ENCODE assay signal across 25 cellular contexts in the genomic region with DNA sequence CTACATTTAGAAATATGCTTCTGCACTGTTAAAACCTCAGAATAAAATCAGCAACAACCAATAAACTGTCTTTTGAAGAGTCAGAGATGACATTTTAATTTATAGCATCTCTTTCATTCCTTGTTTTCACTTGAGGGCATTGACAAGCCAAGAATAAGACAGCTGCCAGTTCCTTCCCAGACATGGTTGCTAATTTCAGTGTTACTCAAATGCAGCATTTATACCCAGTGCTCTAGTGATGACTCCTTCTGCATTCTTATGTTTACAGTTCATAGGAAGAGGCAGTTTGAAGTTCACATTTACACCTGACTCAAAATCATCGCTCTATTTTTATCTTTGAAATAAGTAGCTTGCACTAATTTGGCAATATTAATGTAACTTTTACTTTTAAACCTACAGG.
DNase-seq lines count a peak whose midpoint lies in the region; ATAC-seq, FAIRE-seq and TF ChIP-seq lines count a peak whose summit lies in the region.
"Had no signal": no experiment of that assay in that cellular context is flagged by ENCODE, and none has a peak within 500 bp of the region (broad histone marks: within the 10 kb centered on the region; RNA-seq: fewer than 3 reads in every experiment).

No MANE protein-coding gene starts in this region.

- H3K36me3 ChIP-seq in neuron (ENCODE audit: insufficient read depth, low read length) = no peaks in the 10 kb centered on the region
- H3K36me3 ChIP-seq: HAP-1 had no signal

- H3K9me3 ChIP-seq in neuron (ENCODE audit: low read length) = no peaks in the 10 kb centered on the region
- H3K9me3 ChIP-seq: HAP-1, SK-N-SH had no signal

- no peaks in the 10 kb centered on the region for H3K27me3 ChIP-seq in neuron (ENCODE audit: insufficient read depth, low read length)

- no peaks in the 10 kb centered on the region for H3K4me1 Mint-ChIP-seq in activated naive CD8-positive, alpha-beta T cell treated with anti-CD3 and anti-CD28 coated beads, Interleukin-2, amount 50 U/mL, for 24 hours
- H3K4me1 Mint-ChIP-seq: B cell had no signal

- H3K27me3 Mint-ChIP-seq in activated naive CD8-positive, alpha-beta T cell treated with anti-CD3 and anti-CD28 coated beads, Interleukin-2, amount 50 U/mL, for 24 hours = no peaks in the 10 kb centered on the region
- H3K27me3 Mint-ChIP-seq: B cell had no signal

- no peak overlapping the region for H3K27ac Mint-ChIP-seq in activated naive CD8-positive, alpha-beta T cell treated with anti-CD3 and anti-CD28 coated beads, Interleukin-2, amount 50 U/mL, for 24 hours
- H3K27ac Mint-ChIP-seq: B cell, CD14-positive monocyte had no signal

- DNase-seq in D721Med (ENCODE audit: insufficient read length, low spot score) = no peak
- peak; percentile 31 for DNase-seq in amniotic epithelial cell (ENCODE audit: low read depth)
- DNase-seq in activated naive CD8-positive, alpha-beta T cell treated with anti-CD3 and anti-CD28 coated beads, Interleukin-2, amount 50 U/mL, for 24 hours = no peak
- DNase-seq: DMS53; GDM1; KBM-7; NCI-H1092 treated with DMSO at 0.1 percent for 48 hours; NCI-H1436 treated with DMSO at 0.1 percent for 48 hours; NCI-H1930; NCI-H2227 treated with DMSO at 0.1 percent for 48 hours; NCI-H510A; NCI-H774; NK-92 treated with Interleukin-12 subunit alpha and Interleukin-12 subunit beta, amount 100 ng/mL, for 24 hours; SIG-M5; SK-N-SH had no signal

- peak overlapping the region; percentile 7 for H2AFZ ChIP-seq in neuron (ENCODE audit: low read depth, low read length)
- H2AFZ ChIP-seq: GM23338 had no signal

- ATAC-seq in GM19395 (IDR thresholded peaks at IDR 0.05; ENCODE audit: unreplicated experiment) = peak; percentile 42
- no peak for ATAC-seq in GM19397 (IDR thresholded peaks at IDR 0.05; ENCODE audit: unreplicated experiment)
- ATAC-seq in activated naive CD8-positive, alpha-beta T cell treated with anti-CD3 and anti-CD28 coated beads, Interleukin-2, amount 50 U/mL, for 24 hours = no peak
- no peak for ATAC-seq in GM19463 (IDR thresholded peaks at IDR 0.05; ENCODE audit: unreplicated experiment)
- ATAC-seq in HG02870 (IDR thresholded peaks at IDR 0.05; ENCODE audit: unreplicated experiment) = no peak
- ATAC-seq: GM23338 had no signal

- H3K9me3 Mint-ChIP-seq in activated naive CD8-positive, alpha-beta T cell treated with anti-CD3 and anti-CD28 coated beads, Interleukin-2, amount 50 U/mL, for 24 hours = no peaks in the 10 kb centered on the region
- H3K9me3 Mint-ChIP-seq: GM23338 had no signal

- H3K4me3 ChIP-seq in neuron (ENCODE audit: low read length) = no peak overlapping the region
- H3K4me3 ChIP-seq: GM23338, HAP-1 had no signal

- H3K36me3 Mint-ChIP-seq in activated naive CD8-positive, alpha-beta T cell treated with anti-CD3 and anti-CD28 coated beads, Interleukin-2, amount 50 U/mL, for 24 hours (ENCODE audit: low read depth) = no peaks in the 10 kb centered on the region

- no peak for TF ChIP-seq CTCF in D721Med (IDR thresholded peaks at IDR 0.05; ENCODE audit: insufficient read depth, missing control alignments)

- H3K4me1 ChIP-seq in neuron (ENCODE audit: insufficient read depth, low read length) = peaks cover 23% of the 10 kb centered on the region

- FAIRE-seq in D721Med (lab: Jason Lieb, UNC) = peak; percentile 84
- FAIRE-seq: A204.1 had no signal

- H3K4me3 Mint-ChIP-seq in activated naive CD8-positive, alpha-beta T cell treated with anti-CD3 and anti-CD28 coated beads, Interleukin-2, amount 50 U/mL, for 24 hours = no peak overlapping the region
- H3K4me3 Mint-ChIP-seq: B cell, CD14-positive monocyte, GM23338 had no signal
